In the genomic region with DNA sequence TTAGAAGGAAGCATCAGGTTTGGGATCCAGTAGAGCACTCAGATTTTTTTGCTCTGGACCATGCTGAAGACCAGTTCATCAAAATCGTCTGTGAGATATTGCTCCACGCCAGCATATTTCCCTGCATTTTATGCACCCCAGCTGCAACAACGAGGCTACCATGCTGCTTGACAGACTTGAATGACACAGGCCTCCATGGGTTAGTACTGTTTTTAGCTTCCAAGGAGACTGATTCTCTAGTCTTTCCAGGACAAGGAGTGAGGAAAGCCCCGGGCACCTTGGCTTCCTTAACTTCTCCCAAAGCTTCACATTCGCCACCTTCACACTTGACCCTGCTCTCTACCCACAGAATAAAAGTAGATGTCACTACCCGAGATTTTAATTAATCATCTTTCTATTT, we compare ENCODE assay signal across 8 cellular contexts. TPM values are rescaled to one million over a fixed set of nuclear protein-coding genes. Genes with fewer than 3 reads are reported as not detected.
"Had no signal": no experiment of that assay in that cellular context is flagged by ENCODE, and none has a peak within 500 bp of the region (broad histone marks: within the 10 kb centered on the region; RNA-seq: fewer than 3 reads in every experiment).

No MANE protein-coding gene starts in this region.

- DNase-seq: IMR-90, KBM-7 had no signal

- H3K27ac ChIP-seq: HL-60 had no signal

- H3K36me3 Mint-ChIP-seq: IgD-negative memory B cell had no signal

- H3K4me3 ChIP-seq: K562 had no signal

- H3K4me3 Mint-ChIP-seq: IgD-negative memory B cell had no signal

RNA-seq across cellular contexts. Expression of a gene that starts 17.5 kb away (rescaled TPM):
- total RNA-seq: HepG2, HT-29, HT1080, IMR-90, K562 had no signal
- polyA plus RNA-seq: HepG2, IgD-negative memory B cell, IMR-90 had no signal
